ENCODE assay signal across 22 cellular contexts in the genomic region with DNA sequence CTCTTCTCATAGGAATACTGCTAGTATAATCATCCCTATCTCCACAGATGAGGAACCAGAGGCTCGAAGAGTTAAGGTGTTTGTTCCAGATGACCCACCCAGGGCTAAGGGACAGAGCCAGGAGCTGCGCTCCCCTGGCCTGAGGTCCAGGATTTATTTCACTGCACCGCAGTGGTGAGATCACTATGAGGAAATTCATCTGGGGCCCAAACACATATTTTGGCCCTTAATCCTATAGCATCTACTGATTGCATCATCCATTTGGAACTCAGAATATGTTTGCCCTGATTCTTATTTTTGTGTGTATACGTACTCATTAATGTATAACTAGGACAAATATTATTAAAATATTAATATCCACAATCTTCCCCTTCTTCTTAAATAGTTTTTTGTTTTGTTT.
DNase-seq lines count a peak whose midpoint lies in the region; ATAC-seq, FAIRE-seq and TF ChIP-seq lines count a peak whose summit lies in the region.
"Had no signal": no experiment of that assay in that cellular context is flagged by ENCODE, and none has a peak within 500 bp of the region (broad histone marks: within the 10 kb centered on the region; RNA-seq: fewer than 3 reads in every experiment).

No MANE protein-coding gene starts in this region.

- in situ Hi-C loops in K562 (cut with MboI): no loop called here

- no peak for FAIRE-seq in K562 (lab: Jason Lieb, UNC)
- FAIRE-seq: GM12878 had no signal

- H3K79me2 ChIP-seq in K562 (ENCODE audit: control insufficient read depth, insufficient read depth, low read length): no peaks in the 10 kb centered on the region

- DNase-seq in EL (peak; percentile 90), MV-4-11 (lab: John Stamatoyannopoulos, UW) (peak; percentile 52), K562 (ENCODE audit: extremely low read depth in 1 of 4, low spot score in 3 of 4) (no peak), kidney tubule cell (ENCODE audit: low spot score) (peak; percentile 72), nucleus accumbens (lab: John Stamatoyannopoulos, UW) (no peak), Right ventricle myocardium inferior (ENCODE audit: missing footprints) (no peak), activated gamma-delta T cell treated with Interleukin-2 at 50 U/mL for 16 hours (no peak)
- DNase-seq: activated CD8-positive, alpha-beta T cell treated with anti-CD3 and anti-CD28 coated beads for 36 hours; central memory CD4-positive, alpha-beta T cell; DND-41; hippocampal formation; KG1; left ventricle myocardium inferior; naive B cell; NCI-H187 treated with DMSO at 0.1 percent for 48 hours; NCI-H526; retina; Right ventricle myocardium superior; stimulated activated CD4-positive, alpha-beta T cell treated with anti-CD3 and anti-CD28 coated beads, Interleukin-4, amount 100 ng/mL, for 1 hour had no signal

- TF ChIP-seq POLR2A in K562 (conservative IDR thresholded peaks at IDR 0.05): no peak

- no peak overlapping the region for H3K9ac ChIP-seq in K562 (ENCODE audit: insufficient read depth in 1 of 2, low read depth in 2 of 2, low read length in 2 of 2)

- TF ChIP-seq EP300 in K562 (IDR thresholded peaks at IDR 0.05; ENCODE audit: low read length): no peak

- H3K36me3 ChIP-seq in K562 (ENCODE audit: control insufficient read depth, insufficient read depth, low read length): no peaks in the 10 kb centered on the region
- H3K36me3 ChIP-seq: left ventricle myocardium inferior had no signal

- H4K20me1 ChIP-seq in K562 (replicated peaks; ENCODE audit: control insufficient read depth, insufficient read depth, low read length): no peaks in the 10 kb centered on the region

- H3K4me1 ChIP-seq in K562 (replicated peaks in 1 of 2; ENCODE audit: control insufficient read depth in 2 of 2, insufficient read depth in 2 of 2, low read length in 2 of 2): no peaks in the 10 kb centered on the region
- H3K4me1 ChIP-seq: left ventricle myocardium inferior had no signal

- CTCF ChIA-PET in K562 (lab: Yijun Ruan, JAX; ENCODE audit: low intra/inter-chr PET ratio): no interaction called here

- 0% methylated on average over 4 of the region's 4 CpGs for WGBS in K562 (ENCODE audit: insufficient coverage, low coverage, missing lambda C conversion rate)

- no peak for TF ChIP-seq CTCF in K562 (IDR thresholded peaks at IDR 0.05 in 2 of 3, conservative IDR thresholded peaks at IDR 0.05 in 1 of 3; ENCODE audit: insufficient read depth in 2 of 3, low read depth in 1 of 3, low read length in 3 of 3)

- H2AFZ ChIP-seq in K562 (ENCODE audit: low read depth, low read length): no peak overlapping the region

- H3K27ac ChIP-seq in K562 (ENCODE audit: extremely low read depth, low read depth, low read length): no peak overlapping the region
- H3K27ac ChIP-seq: C4-2B, left ventricle myocardium inferior had no signal

- ATAC-seq in K562: no peak
- ATAC-seq in HG03571 (IDR thresholded peaks at IDR 0.05; ENCODE audit: unreplicated experiment): no peak
- no peak for ATAC-seq in Right ventricle myocardium inferior
- ATAC-seq: activated CD8-positive, alpha-beta T cell treated with anti-CD3 and anti-CD28 coated beads for 36 hours; GM12878 had no signal

- H3K9me3 ChIP-seq in K562 (replicated peaks; ENCODE audit: control insufficient read depth, insufficient read depth, low read depth, low read length): no peaks in the 10 kb centered on the region
- H3K9me3 ChIP-seq: left ventricle myocardium inferior had no signal

- H3K9me1 ChIP-seq in K562 (ENCODE audit: control insufficient read depth, insufficient read depth, low read length): no peaks in the 10 kb centered on the region

- no peak overlapping the region for H3K4me2 ChIP-seq in K562 (ENCODE audit: insufficient read depth, low read length)

- no peak for TF ChIP-seq RAD21 in K562 (CRISPR knock-in tag; conservative IDR thresholded peaks at IDR 0.05 in 1 of 2, IDR thresholded peaks at IDR 0.05 in 1 of 2)

- POLR2A ChIA-PET in K562 (lab: Yijun Ruan, JAX): no interaction called here

- intact Hi-C loops in K562 (cut with micrococcal nuclease): no loop called here
- intact Hi-C loops in Right ventricle myocardium inferior (cut with DNase I): no loop called here

- no peak overlapping the region for H3K4me3 ChIP-seq in K562
- H3K4me3 ChIP-seq: GM12878, left ventricle myocardium inferior had no signal

- BruUV-seq in K562 (replicated peaks; lab: Mats Ljungman, UMichigan): no TSS peak

- peaks cover 8 to 59% of the 10 kb centered on the region in 2 experiments; a peak in 4 of 5 replicates for H3K27me3 ChIP-seq in K562 (ENCODE audit: control insufficient read depth in 2 of 2, insufficient read depth in 2 of 2, low read length in 2 of 2)

TF ChIP-seq in K562, 482 proteins besides CTCF, POLR2A, EP300 and RAD21:
- TF ChIP-seq CEBPG (CRISPR knock-in tag; IDR thresholded peaks at IDR 0.05) (no peak), CEBPG (tag; conservative IDR thresholded peaks at IDR 0.05 in 1 of 2, IDR thresholded peaks at IDR 0.05 in 1 of 2) (peak; percentile 47 to 67; a peak in 3 of 4 replicates), ZSCAN32 (CRISPR knock-in tag; IDR thresholded peaks at IDR 0.05) (0 out of 2 replicates have a peak, but pooled peaks have one; percentile 56), CEBPB (tag; IDR thresholded peaks at IDR 0.05) (peak; percentile 31; the same call in 1 of the 2 replicates), E2F1 (CRISPR knock-in tag; IDR thresholded peaks at IDR 0.05) (no peak), ATF3 (IDR thresholded peaks at IDR 0.05) (peak; percentile 68), ATF3 (CRISPR knock-in tag; conservative IDR thresholded peaks at IDR 0.05) (no peak), COPS2 (conservative IDR thresholded peaks at IDR 0.05) (no peak)
- TF ChIP-seq, protein P1, sequence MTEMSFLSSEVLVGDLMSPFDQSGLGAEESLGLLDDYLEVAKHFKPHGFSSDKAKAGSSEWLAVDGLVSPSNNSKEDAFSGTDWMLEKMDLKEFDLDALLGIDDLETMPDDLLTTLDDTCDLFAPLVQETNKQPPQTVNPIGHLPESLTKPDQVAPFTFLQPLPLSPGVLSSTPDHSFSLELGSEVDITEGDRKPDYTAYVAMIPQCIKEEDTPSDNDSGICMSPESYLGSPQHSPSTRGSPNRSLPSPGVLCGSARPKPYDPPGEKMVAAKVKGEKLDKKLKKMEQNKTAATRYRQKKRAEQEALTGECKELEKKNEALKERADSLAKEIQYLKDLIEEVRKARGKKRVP (CRISPR knock-in tag; IDR thresholded peaks at IDR 0.05): peak; percentile 54; the same call in 1 of the 2 replicates

Comparison
In these comparisons a context has a peak if more than half of its experiments do, and no peak if none do; other contexts are left out.
1. DNase-seq: peak in EL (single experiment), MV-4-11 (single experiment) and kidney tubule cell (single experiment); none in K562 (0 of 4), nucleus accumbens (0 of 56), Right ventricle myocardium inferior (single experiment) and activated gamma-delta T cell treated with Interleukin-2 at 50 U/mL for 16 hours (single experiment).